21 cellular contexts compared by ENCODE assay signal in genomic region chr11:36333468-36333867, GRCh38. TPM values are rescaled to one million over a fixed set of nuclear protein-coding genes. Genes with fewer than 3 reads are reported as not detected.
DNase-seq lines count a peak whose midpoint lies in the region; ATAC-seq and TF ChIP-seq lines count a peak whose summit lies in the region.
"Had no signal": no experiment of that assay in that cellular context is flagged by ENCODE, and none has a peak within 500 bp of the region (broad histone marks: within the 10 kb centered on the region; RNA-seq: fewer than 3 reads in every experiment).

No MANE protein-coding gene starts in this region.

- H3K18ac ChIP-seq in mesenchymal stem cell (ENCODE audit: low read depth in 1 of 2, low read length in 2 of 2), result no peak overlapping the region

- H3K79me1 ChIP-seq in mesenchymal stem cell (replicated peaks; ENCODE audit: low read length, poor library complexity, severe bottlenecking), result no peaks in the 10 kb centered on the region

- DNase-seq in GM04504 (ENCODE audit: low read depth), result peak; percentile 10
- DNase-seq in RKO (ENCODE audit: low spot score), result peak; percentile 62
- DNase-seq in dedifferentiated amniotic fluid mesenchymal stem cell (ENCODE audit: extremely low spot score), result peak; percentile 33
- DNase-seq in mesenchymal stem cell, result peak; percentile 46
- DNase-seq in NCI-H748 treated with DMSO at 0.1 percent for 48 hours (lab: John Stamatoyannopoulos, UW), result no peak
- no peak for DNase-seq in right atrium auricular region (ENCODE audit: low spot score)
- DNase-seq: activated CD4-positive, alpha-beta T cell treated with anti-CD3 and anti-CD28 coated beads for 4 hours; activated CD8-positive, alpha-beta memory T cell treated with anti-CD3 and anti-CD28 coated beads, Interleukin-2, amount 10 ng/mL, durations not matched to agents 7 days and 5 days; activated gamma-delta T cell; GDM1; head of caudate nucleus; naive B cell; ovary; stimulated activated CD4-positive, alpha-beta T cell treated with anti-CD3 and anti-CD28 coated beads, Interleukin-4, amount 100 ng/mL, for 1 hour; T1000 had no signal

- H3K14ac ChIP-seq in mesenchymal stem cell (ENCODE audit: low read length in 2 of 2), result no peak overlapping the region

- no peak overlapping the region for H2BK120ac ChIP-seq in mesenchymal stem cell (ENCODE audit: low read depth, low read length)

- 42% methylated on average over 1 of the region's 1 CpG for WGBS in mesenchymal stem cell

- no peak for TF ChIP-seq CTCF in right atrium auricular region (IDR thresholded peaks at IDR 0.05)

- H2AK5ac ChIP-seq in mesenchymal stem cell (ENCODE audit: low read length, severe bottlenecking), result no peak overlapping the region

- H4K91ac ChIP-seq in mesenchymal stem cell (ENCODE audit: low read length), result no peak overlapping the region

- H3K36me3 ChIP-seq in mesenchymal stem cell (ENCODE audit: control insufficient read depth in 1 of 2, insufficient read depth in 2 of 2, low read depth in 1 of 2, low read length in 2 of 2) (no peaks in the 10 kb centered on the region), right atrium auricular region (no peaks in the 10 kb centered on the region)
- H3K36me3 ChIP-seq: ascending aorta, BLaER1, ovary, thoracic aorta had no signal

- no peak overlapping the region for H3K4ac ChIP-seq in mesenchymal stem cell (ENCODE audit: low read depth in 1 of 2, low read length in 2 of 2)

- H3K9ac ChIP-seq in mesenchymal stem cell (ENCODE audit: low read length), result no peak overlapping the region
- H3K9ac ChIP-seq: BLaER1 had no signal

- H2BK12ac ChIP-seq in mesenchymal stem cell (ENCODE audit: low read length in 2 of 2), result no peak overlapping the region

- H3K4me1 ChIP-seq in mesenchymal stem cell (ENCODE audit: control insufficient read depth, insufficient read depth, low read depth, low read length) (no peaks in the 10 kb centered on the region), right atrium auricular region (no peaks in the 10 kb centered on the region)
- H3K4me1 ChIP-seq: ascending aorta, BLaER1 had no signal

- H3K27ac ChIP-seq in mesenchymal stem cell (ENCODE audit: low read length, poor library complexity, severe bottlenecking), result no peak overlapping the region
- no peak overlapping the region for H3K27ac ChIP-seq in right atrium auricular region
- H3K27ac ChIP-seq: ascending aorta, BLaER1, ovary, SK-N-MC, thoracic aorta had no signal

- no peak overlapping the region for H3K23ac ChIP-seq in mesenchymal stem cell (ENCODE audit: low read length in 2 of 2)

- no peak overlapping the region for H2AFZ ChIP-seq in mesenchymal stem cell (ENCODE audit: low read depth, low read length)

- H2BK15ac ChIP-seq in mesenchymal stem cell (ENCODE audit: low read depth, poor library complexity, severe bottlenecking), result no peak overlapping the region

- no peaks in the 10 kb centered on the region for H3K9me3 ChIP-seq in mesenchymal stem cell (ENCODE audit: control insufficient read depth, low read length)
- H3K9me3 ChIP-seq in right atrium auricular region, result no peaks in the 10 kb centered on the region
- H3K9me3 ChIP-seq: ascending aorta, BLaER1, ovary, thoracic aorta had no signal

- H3K4me2 ChIP-seq in mesenchymal stem cell (ENCODE audit: low read length, poor library complexity, severe bottlenecking), result no peak overlapping the region
- H3K4me2 ChIP-seq: BLaER1 had no signal

- no peak for ATAC-seq in GM18870 (IDR thresholded peaks at IDR 0.05; ENCODE audit: unreplicated experiment)
- ATAC-seq: activated CD8-positive, alpha-beta memory T cell treated with anti-CD3 and anti-CD28 coated beads, Interleukin-2, amount 10 ng/mL, durations not matched to agents 7 days and 5 days had no signal

- H3K27me3 ChIP-seq in mesenchymal stem cell (ENCODE audit: control insufficient read depth in 1 of 2, insufficient read depth in 1 of 2, low read length in 2 of 2) (no peaks in the 10 kb centered on the region), right atrium auricular region (no peaks in the 10 kb centered on the region)
- H3K27me3 ChIP-seq: ascending aorta, BLaER1, ovary had no signal

- no peak overlapping the region for H2BK5ac ChIP-seq in mesenchymal stem cell (ENCODE audit: low read depth, low read length, poor library complexity, severe bottlenecking)

- no peak overlapping the region for H4K8ac ChIP-seq in mesenchymal stem cell (ENCODE audit: low read length)

- H3K4me3 ChIP-seq in mesenchymal stem cell (ENCODE audit: insufficient read depth in 1 of 2, low read depth in 1 of 2, low read length in 2 of 2), result no peak overlapping the region
- no peak overlapping the region for H3K4me3 ChIP-seq in right atrium auricular region
- H3K4me3 ChIP-seq: ascending aorta, BLaER1, lung, ovary, SK-N-MC, thoracic aorta had no signal

RNA-seq across cellular contexts. Expression of gene PRR5L, which starts 37.4 kb away (rescaled TPM):
- 4.9 TPM for polyA plus RNA-seq in mesenchymal stem cell (2013, experiment 1 of 2)
- 5.7 TPM for polyA plus RNA-seq in mesenchymal stem cell (2013, experiment 2 of 2)
- total RNA-seq in right atrium auricular region, result 1 to 10 TPM; 1.3 to 6.8 TPM

RNA-seq across cellular contexts. Expression of gene COMMD9, which starts 44.2 kb away (rescaled TPM):
- 63.0 TPM for polyA plus RNA-seq in mesenchymal stem cell (2013, experiment 1 of 2)
- 75.3 TPM for polyA plus RNA-seq in mesenchymal stem cell (2013, experiment 2 of 2)
- total RNA-seq in right atrium auricular region, result 10 to 100 TPM; 26.3 to 32.8 TPM

Comparison
In these comparisons a context has a peak if more than half of its experiments do, and no peak if none do; other contexts are left out.
1. DNase-seq: peak in GM04504 (single experiment), RKO (single experiment), dedifferentiated amniotic fluid mesenchymal stem cell (single experiment) and mesenchymal stem cell (single experiment); none in NCI-H748 treated with DMSO at 0.1 percent for 48 hours (single experiment) and right atrium auricular region (single experiment).